In genomic region chr7:128598946-128599345, GRCh38 we compare ENCODE assay signal across 8 cellular contexts.
A peak's percentile ranks its signal among the peaks of the same experiment; 100 is the strongest.
DNase-seq lines count a peak whose midpoint lies in the region; TF ChIP-seq lines count a peak whose summit lies in the region.
"Not testable (repeated sequence)": the region's sequence is repeated elsewhere in the genome, so short reads cannot be mapped to it uniquely, and the experiment has no call there.

No MANE protein-coding gene starts in this region.

- H3K9me3 ChIP-seq in AG04450 (ENCODE audit: control insufficient read depth, insufficient read depth, low read length); GM23248 (ENCODE audit: low read depth); skeletal muscle satellite cell (replicated peaks; ENCODE audit: low read length): not testable (repeated sequence)

- H3K27me3 ChIP-seq in AG04450 (ENCODE audit: control insufficient read depth, insufficient read depth, low read length); GM23248 (replicated peaks; ENCODE audit: insufficient read depth); skeletal muscle satellite cell (ENCODE audit: control insufficient read depth, insufficient read depth, low read length): not testable (repeated sequence)

- in situ Hi-C loops in GM23248 (cut with MboI): not testable (repeated sequence)

- H3K9me3 Mint-ChIP-seq in activated naive CD8-positive, alpha-beta T cell (ENCODE audit: low read depth): not testable (repeated sequence)

- H3K27ac Mint-ChIP-seq in activated naive CD8-positive, alpha-beta T cell: peak overlapping the region; percentile 6

- H2AFZ ChIP-seq in GM23248: not testable (repeated sequence)

- not testable (repeated sequence) for H3K27me3 Mint-ChIP-seq in activated naive CD8-positive, alpha-beta T cell

- H3K36me3 ChIP-seq in GM23248 (ENCODE audit: low read depth): peaks cover 13% of the 10 kb centered on the region; the same call in 1 of the 2 replicates
- peaks cover 11% of the 10 kb centered on the region for H3K36me3 ChIP-seq in skeletal muscle satellite cell (ENCODE audit: insufficient read depth, low read length)

- H3K4me2 ChIP-seq in GM23248 (ENCODE audit: unreplicated experiment) (peak overlapping the region; percentile 14), skeletal muscle satellite cell (ENCODE audit: low read length) (peak overlapping the region; percentile 31)

- H3K4me3 ChIP-seq in AG04450 (ENCODE audit: low read depth, low read length); GM23248; skeletal muscle satellite cell (ENCODE audit: low read length): not testable (repeated sequence)

- H3K4me1 ChIP-seq in GM23248 (ENCODE audit: insufficient read depth): peaks cover 13% of the 10 kb centered on the region; the same call in 1 of the 2 replicates
- not testable (repeated sequence) for H3K4me1 ChIP-seq in skeletal muscle satellite cell (ENCODE audit: control insufficient read depth, insufficient read depth, low read length)

- not testable (repeated sequence) for H4K20me1 ChIP-seq in GM23248 (ENCODE audit: insufficient read depth)

- DNase-seq in AG04450 (ENCODE audit: low read depth, low spot score) (peak; percentile 3), GM23248 (peak; percentile 6), MV-4-11 (lab: John Stamatoyannopoulos, UW) (peak; percentile 17), foreskin melanocyte (peak; percentile 15), myocyte (ENCODE audit: low read depth) (peak; percentile 34)
- not testable (repeated sequence) for DNase-seq in caudate nucleus (lab: John Stamatoyannopoulos, UW)

- CTCF ChIA-PET in AG04450 (lab: Charles Lee): interaction anchor here (0.6 kb wide), 1 partner anchor 11 kb away, joined by 3 read pairs; no protein-coding TSS in a partner anchor

- H3K4me3 Mint-ChIP-seq in activated naive CD8-positive, alpha-beta T cell: not testable (repeated sequence)

- not testable (repeated sequence) for TF ChIP-seq CTCF in AG04450 (IDR thresholded peaks at IDR 0.05; ENCODE audit: low read depth, low read length)

- peaks cover 14% of the 10 kb centered on the region for H3K36me3 Mint-ChIP-seq in activated naive CD8-positive, alpha-beta T cell

- WGBS in GM23248 (ENCODE audit: low coverage in 1 of 2, low lambda C conversion rate in 2 of 2, missing lambda C conversion rate in 2 of 2), 2 experiments: 42 to 45% methylated on average over 5 of the region's 5 CpGs

- not testable (repeated sequence) for H3F3A ChIP-seq in GM23248 (ENCODE audit: insufficient read depth)

- H3K9me2 ChIP-seq in GM23248 (ENCODE audit: insufficient read depth): not testable (repeated sequence)

- POLR2A ChIA-PET in AG04450 (lab: Yijun Ruan, JAX): not testable (repeated sequence)

- not testable (repeated sequence) for H3K27ac ChIP-seq in AG04450 (ENCODE audit: low read depth, low read length)
- H3K27ac ChIP-seq in GM23248 (peak overlapping the region; percentile 43), caudate nucleus (ENCODE audit: low read depth, low read length) (peak overlapping the region; percentile 26)

- peaks cover 94% of the 10 kb centered on the region for H3K79me2 ChIP-seq in GM23248 (ENCODE audit: insufficient read depth)

- H3K4me1 Mint-ChIP-seq in activated naive CD8-positive, alpha-beta T cell (ENCODE audit: low read depth): not testable (repeated sequence)

- not testable (repeated sequence) for H3K9ac ChIP-seq in GM23248; skeletal muscle satellite cell (ENCODE audit: low read depth, low read length)
